In genomic region chr10:42519761-42520460, GRCh38 we compare ENCODE assay signal across 1 cellular context.
TF ChIP-seq lines count a peak whose summit lies in the region.

No MANE protein-coding gene starts in this region.

TF ChIP-seq in HEK293, 187 proteins besides CTCF, POLR2A, EP300 and RAD21 (continued from another document):
- TF ChIP-seq ZNF394 (tag by site-specific recombination; IDR thresholded peaks at IDR 0.05; ENCODE audit: borderline replicate concordance) (no peak), ZNF10 (tag by site-specific recombination; IDR thresholded peaks at IDR 0.05) (no peak)
